Comparison of ENCODE assay signal across 26 cellular contexts in the genomic region with DNA sequence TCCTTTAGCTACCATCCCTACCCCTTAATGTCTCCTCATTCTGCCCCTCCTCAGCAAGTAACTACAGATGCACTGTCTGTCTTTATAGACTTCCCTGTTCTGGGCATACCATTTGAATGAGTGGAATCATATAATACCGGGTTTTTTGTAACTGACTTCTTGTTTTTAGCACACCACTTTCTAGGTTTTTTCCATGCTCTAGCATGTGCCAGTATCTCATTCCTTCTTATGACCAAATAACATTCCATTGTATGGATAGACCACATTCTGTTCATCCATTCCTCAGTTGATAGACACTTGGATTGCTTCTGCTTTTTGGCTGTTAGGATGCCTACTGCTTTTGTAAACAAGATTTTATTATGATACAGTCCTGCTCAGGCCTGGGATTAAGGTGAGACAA.
"Had no signal": no experiment of that assay in that cellular context is flagged by ENCODE, and none has a peak within 500 bp of the region (broad histone marks: within the 10 kb centered on the region; RNA-seq: fewer than 3 reads in every experiment).

No MANE protein-coding gene starts in this region.

- H3K27me3 ChIP-seq: esophagus muscularis mucosa, right lobe of liver, testis, tibial nerve, upper lobe of right lung, vagina had no signal

- H3K27ac ChIP-seq: epithelial cell of prostate, esophagus muscularis mucosa, heart left ventricle, left ventricle myocardium inferior, psoas muscle, right lobe of liver, skin epidermis, testis, tibial nerve, upper lobe of right lung, vagina had no signal

- H3K36me3 ChIP-seq: esophagus muscularis mucosa, heart left ventricle, left ventricle myocardium inferior, right lobe of liver, tibial nerve, upper lobe of right lung, vagina had no signal

- H3K36me3 Mint-ChIP-seq: naive B cell; stimulated activated naive B cell treated with anti-CD40 and anti-IgM and Interleukin-4, amounts not matched to agents 10 μg/mL and 1 μg/mL and 100 μg/mL, for 72 hours had no signal

- H3K9me3 ChIP-seq: heart left ventricle, left ventricle myocardium inferior, psoas muscle, right lobe of liver, testis, tibial nerve, upper lobe of right lung, vagina had no signal

- DNase-seq: effector memory CD8-positive, alpha-beta T cell; heart left ventricle; hypothalamus; islet precursor cell; left ventricle myocardium inferior; mesendoderm; naive B cell; psoas muscle; retina; right lobe of liver; stimulated activated CD4-positive, alpha-beta T cell treated with anti-CD3 and anti-CD28 coated beads, Interleukin-2, amount 100 ng/mL, for 24 hours; stimulated activated CD4-positive, alpha-beta T cell treated with anti-CD3 and anti-CD28 coated beads, Interleukin-4, amount 100 ng/mL, for 4 hours; stimulated activated naive B cell treated with anti-CD40 and anti-IgM and Interleukin-4, amounts not matched to agents 10 μg/mL and 1 μg/mL and 100 μg/mL, for 72 hours; stimulated activated naive CD8-positive, alpha-beta T cell treated with anti-CD3 and anti-CD28 coated beads, Interleukin-15, amount 100 ng/mL, for 72 hours; testis; upper lobe of right lung had no signal

- H3K27me3 Mint-ChIP-seq: dendritic cell treated with granulocyte-macrophage colony-stimulating factor and Interleukin-4, amounts not matched to agents 40 ng/mL and 50 ng/mL, for 4 days; effector memory CD8-positive, alpha-beta T cell; stimulated activated naive B cell treated with anti-CD40 and anti-IgM and Interleukin-4, amounts not matched to agents 10 μg/mL and 1 μg/mL and 100 μg/mL, for 72 hours; stimulated activated naive CD8-positive, alpha-beta T cell treated with anti-CD3 and anti-CD28 coated beads, Interleukin-15, amount 100 ng/mL, for 72 hours had no signal

- H3K4me1 Mint-ChIP-seq: naive B cell; nephron; stimulated activated naive B cell treated with anti-CD40 and anti-IgM and Interleukin-4, amounts not matched to agents 10 μg/mL and 1 μg/mL and 100 μg/mL, for 72 hours; stimulated activated naive CD8-positive, alpha-beta T cell treated with anti-CD3 and anti-CD28 coated beads, Interleukin-15, amount 100 ng/mL, for 72 hours had no signal

- H3K4me1 ChIP-seq: esophagus muscularis mucosa, heart left ventricle, left ventricle myocardium inferior, psoas muscle, right lobe of liver, testis, tibial nerve, upper lobe of right lung, vagina had no signal

- H3K4me3 Mint-ChIP-seq: dendritic cell treated with granulocyte-macrophage colony-stimulating factor and Interleukin-4, amounts not matched to agents 40 ng/mL and 50 ng/mL, for 4 days; effector memory CD8-positive, alpha-beta T cell; naive B cell; nephron; stimulated activated naive B cell treated with anti-CD40 and anti-IgM and Interleukin-4, amounts not matched to agents 10 μg/mL and 1 μg/mL and 100 μg/mL, for 72 hours; stimulated activated naive CD8-positive, alpha-beta T cell treated with anti-CD3 and anti-CD28 coated beads, Interleukin-15, amount 100 ng/mL, for 72 hours had no signal

- H3K27ac Mint-ChIP-seq: dendritic cell treated with granulocyte-macrophage colony-stimulating factor and Interleukin-4, amounts not matched to agents 40 ng/mL and 50 ng/mL, for 4 days; effector memory CD8-positive, alpha-beta T cell; naive B cell; nephron; stimulated activated naive B cell treated with anti-CD40 and anti-IgM and Interleukin-4, amounts not matched to agents 10 μg/mL and 1 μg/mL and 100 μg/mL, for 72 hours; stimulated activated naive CD8-positive, alpha-beta T cell treated with anti-CD3 and anti-CD28 coated beads, Interleukin-15, amount 100 ng/mL, for 72 hours had no signal

- H3K9me3 Mint-ChIP-seq: dendritic cell treated with granulocyte-macrophage colony-stimulating factor and Interleukin-4, amounts not matched to agents 40 ng/mL and 50 ng/mL, for 4 days; effector memory CD8-positive, alpha-beta T cell; nephron; stimulated activated naive B cell treated with anti-CD40 and anti-IgM and Interleukin-4, amounts not matched to agents 10 μg/mL and 1 μg/mL and 100 μg/mL, for 72 hours; stimulated activated naive CD8-positive, alpha-beta T cell treated with anti-CD3 and anti-CD28 coated beads, Interleukin-15, amount 100 ng/mL, for 72 hours had no signal

- ATAC-seq: effector memory CD8-positive, alpha-beta T cell; heart left ventricle; psoas muscle; right lobe of liver; stimulated activated naive B cell treated with anti-CD40 and anti-IgM and Interleukin-4, amounts not matched to agents 10 μg/mL and 1 μg/mL and 100 μg/mL, for 72 hours; stimulated activated naive CD8-positive, alpha-beta T cell treated with anti-CD3 and anti-CD28 coated beads, Interleukin-15, amount 100 ng/mL, for 72 hours; upper lobe of right lung had no signal

- FAIRE-seq: colon, frontal cortex had no signal

- H3K4me3 ChIP-seq: esophagus muscularis mucosa, heart left ventricle, left ventricle myocardium inferior, lung, psoas muscle, right lobe of liver, skin epidermis, testis, tibial nerve, upper lobe of right lung, vagina had no signal
